2 cellular contexts compared by ENCODE assay signal in the genomic region with DNA sequence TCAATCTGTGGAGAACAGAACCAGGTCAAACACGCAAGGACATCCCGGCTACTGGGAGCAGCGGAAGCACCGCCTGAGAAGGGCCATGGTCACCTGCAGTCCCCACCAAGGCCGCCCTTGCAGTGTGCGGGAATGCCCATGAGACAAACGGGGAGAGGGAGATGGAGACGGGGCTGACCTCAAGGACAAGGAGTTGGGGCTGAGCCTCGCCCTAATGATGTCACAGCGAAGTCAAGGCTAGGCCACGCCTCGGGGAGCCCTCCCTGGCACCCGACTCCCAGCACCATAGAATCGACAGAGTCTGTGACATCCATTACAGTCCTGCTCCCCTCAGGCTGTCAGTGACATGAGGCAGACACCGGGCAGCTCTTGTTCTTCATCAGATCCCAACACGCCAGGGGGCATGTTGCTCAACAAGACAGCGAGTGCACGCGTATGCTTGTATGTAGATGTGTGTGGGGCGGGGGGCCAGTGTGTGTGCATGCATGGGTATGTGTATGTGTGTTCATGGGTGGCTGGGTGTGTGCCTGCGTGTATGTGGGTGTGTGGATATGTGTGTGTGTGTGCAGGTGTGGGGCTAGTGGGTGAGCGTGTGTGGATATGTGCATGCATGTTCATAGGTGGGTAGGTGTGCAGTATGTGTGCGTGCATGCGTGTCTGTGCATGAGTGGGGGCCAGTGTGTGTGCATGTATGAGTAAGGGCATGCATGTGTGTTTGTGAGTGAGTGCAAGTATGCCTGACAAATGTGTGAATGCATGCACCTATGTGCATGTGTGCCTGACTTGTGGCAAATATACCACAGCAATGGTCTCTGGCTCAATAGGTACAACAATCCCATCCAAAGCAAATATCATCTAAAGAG.
TF ChIP-seq lines count a peak whose summit lies in the region.

No MANE protein-coding gene starts in this region.

TF ChIP-seq in SK-N-SH, 30 proteins besides CTCF, POLR2A, EP300 and RAD21 (continued from another document):
- TF ChIP-seq, protein P1, sequence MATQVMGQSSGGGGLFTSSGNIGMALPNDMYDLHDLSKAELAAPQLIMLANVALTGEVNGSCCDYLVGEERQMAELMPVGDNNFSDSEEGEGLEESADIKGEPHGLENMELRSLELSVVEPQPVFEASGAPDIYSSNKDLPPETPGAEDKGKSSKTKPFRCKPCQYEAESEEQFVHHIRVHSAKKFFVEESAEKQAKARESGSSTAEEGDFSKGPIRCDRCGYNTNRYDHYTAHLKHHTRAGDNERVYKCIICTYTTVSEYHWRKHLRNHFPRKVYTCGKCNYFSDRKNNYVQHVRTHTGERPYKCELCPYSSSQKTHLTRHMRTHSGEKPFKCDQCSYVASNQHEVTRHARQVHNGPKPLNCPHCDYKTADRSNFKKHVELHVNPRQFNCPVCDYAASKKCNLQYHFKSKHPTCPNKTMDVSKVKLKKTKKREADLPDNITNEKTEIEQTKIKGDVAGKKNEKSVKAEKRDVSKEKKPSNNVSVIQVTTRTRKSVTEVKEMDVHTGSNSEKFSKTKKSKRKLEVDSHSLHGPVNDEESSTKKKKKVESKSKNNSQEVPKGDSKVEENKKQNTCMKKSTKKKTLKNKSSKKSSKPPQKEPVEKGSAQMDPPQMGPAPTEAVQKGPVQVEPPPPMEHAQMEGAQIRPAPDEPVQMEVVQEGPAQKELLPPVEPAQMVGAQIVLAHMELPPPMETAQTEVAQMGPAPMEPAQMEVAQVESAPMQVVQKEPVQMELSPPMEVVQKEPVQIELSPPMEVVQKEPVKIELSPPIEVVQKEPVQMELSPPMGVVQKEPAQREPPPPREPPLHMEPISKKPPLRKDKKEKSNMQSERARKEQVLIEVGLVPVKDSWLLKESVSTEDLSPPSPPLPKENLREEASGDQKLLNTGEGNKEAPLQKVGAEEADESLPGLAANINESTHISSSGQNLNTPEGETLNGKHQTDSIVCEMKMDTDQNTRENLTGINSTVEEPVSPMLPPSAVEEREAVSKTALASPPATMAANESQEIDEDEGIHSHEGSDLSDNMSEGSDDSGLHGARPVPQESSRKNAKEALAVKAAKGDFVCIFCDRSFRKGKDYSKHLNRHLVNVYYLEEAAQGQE (IDR thresholded peaks at IDR 0.05; ENCODE audit: low read depth, low read length), result no peak
- TF ChIP-seq RXRA (IDR thresholded peaks at IDR 0.05; ENCODE audit: borderline replicate concordance, low read depth) (no peak), YY1 (IDR thresholded peaks at IDR 0.05; ENCODE audit: low read depth) (no peak), FOXM1 (IDR thresholded peaks at IDR 0.05; ENCODE audit: low read depth) (no peak)
- TF ChIP-seq, protein P2, sequence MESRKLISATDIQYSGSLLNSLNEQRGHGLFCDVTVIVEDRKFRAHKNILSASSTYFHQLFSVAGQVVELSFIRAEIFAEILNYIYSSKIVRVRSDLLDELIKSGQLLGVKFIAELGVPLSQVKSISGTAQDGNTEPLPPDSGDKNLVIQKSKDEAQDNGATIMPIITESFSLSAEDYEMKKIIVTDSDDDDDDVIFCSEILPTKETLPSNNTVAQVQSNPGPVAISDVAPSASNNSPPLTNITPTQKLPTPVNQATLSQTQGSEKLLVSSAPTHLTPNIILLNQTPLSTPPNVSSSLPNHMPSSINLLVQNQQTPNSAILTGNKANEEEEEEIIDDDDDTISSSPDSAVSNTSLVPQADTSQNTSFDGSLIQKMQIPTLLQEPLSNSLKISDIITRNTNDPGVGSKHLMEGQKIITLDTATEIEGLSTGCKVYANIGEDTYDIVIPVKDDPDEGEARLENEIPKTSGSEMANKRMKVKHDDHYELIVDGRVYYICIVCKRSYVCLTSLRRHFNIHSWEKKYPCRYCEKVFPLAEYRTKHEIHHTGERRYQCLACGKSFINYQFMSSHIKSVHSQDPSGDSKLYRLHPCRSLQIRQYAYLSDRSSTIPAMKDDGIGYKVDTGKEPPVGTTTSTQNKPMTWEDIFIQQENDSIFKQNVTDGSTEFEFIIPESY (IDR thresholded peaks at IDR 0.05; ENCODE audit: borderline replicate concordance, low read depth), result no peak

TF ChIP-seq in SK-N-SH treated with all-trans-retinoic acid at 6 μM for 48 hours, 23 proteins besides CTCF, POLR2A, EP300 and RAD21 (continued from another document):
- TF ChIP-seq, protein P3, sequence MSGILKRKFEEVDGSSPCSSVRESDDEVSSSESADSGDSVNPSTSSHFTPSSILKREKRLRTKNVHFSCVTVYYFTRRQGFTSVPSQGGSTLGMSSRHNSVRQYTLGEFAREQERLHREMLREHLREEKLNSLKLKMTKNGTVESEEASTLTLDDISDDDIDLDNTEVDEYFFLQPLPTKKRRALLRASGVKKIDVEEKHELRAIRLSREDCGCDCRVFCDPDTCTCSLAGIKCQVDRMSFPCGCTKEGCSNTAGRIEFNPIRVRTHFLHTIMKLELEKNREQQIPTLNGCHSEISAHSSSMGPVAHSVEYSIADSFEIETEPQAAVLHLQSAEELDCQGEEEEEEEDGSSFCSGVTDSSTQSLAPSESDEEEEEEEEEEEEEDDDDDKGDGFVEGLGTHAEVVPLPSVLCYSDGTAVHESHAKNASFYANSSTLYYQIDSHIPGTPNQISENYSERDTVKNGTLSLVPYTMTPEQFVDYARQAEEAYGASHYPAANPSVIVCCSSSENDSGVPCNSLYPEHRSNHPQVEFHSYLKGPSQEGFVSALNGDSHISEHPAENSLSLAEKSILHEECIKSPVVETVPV (CRISPR knock-in tag; IDR thresholded peaks at IDR 0.05), result no peak
- TF ChIP-seq ZFP30 (CRISPR knock-in tag; IDR thresholded peaks at IDR 0.05) (no peak), GLIS3 (CRISPR knock-in tag; IDR thresholded peaks at IDR 0.05) (no peak)
- TF ChIP-seq, protein P4, sequence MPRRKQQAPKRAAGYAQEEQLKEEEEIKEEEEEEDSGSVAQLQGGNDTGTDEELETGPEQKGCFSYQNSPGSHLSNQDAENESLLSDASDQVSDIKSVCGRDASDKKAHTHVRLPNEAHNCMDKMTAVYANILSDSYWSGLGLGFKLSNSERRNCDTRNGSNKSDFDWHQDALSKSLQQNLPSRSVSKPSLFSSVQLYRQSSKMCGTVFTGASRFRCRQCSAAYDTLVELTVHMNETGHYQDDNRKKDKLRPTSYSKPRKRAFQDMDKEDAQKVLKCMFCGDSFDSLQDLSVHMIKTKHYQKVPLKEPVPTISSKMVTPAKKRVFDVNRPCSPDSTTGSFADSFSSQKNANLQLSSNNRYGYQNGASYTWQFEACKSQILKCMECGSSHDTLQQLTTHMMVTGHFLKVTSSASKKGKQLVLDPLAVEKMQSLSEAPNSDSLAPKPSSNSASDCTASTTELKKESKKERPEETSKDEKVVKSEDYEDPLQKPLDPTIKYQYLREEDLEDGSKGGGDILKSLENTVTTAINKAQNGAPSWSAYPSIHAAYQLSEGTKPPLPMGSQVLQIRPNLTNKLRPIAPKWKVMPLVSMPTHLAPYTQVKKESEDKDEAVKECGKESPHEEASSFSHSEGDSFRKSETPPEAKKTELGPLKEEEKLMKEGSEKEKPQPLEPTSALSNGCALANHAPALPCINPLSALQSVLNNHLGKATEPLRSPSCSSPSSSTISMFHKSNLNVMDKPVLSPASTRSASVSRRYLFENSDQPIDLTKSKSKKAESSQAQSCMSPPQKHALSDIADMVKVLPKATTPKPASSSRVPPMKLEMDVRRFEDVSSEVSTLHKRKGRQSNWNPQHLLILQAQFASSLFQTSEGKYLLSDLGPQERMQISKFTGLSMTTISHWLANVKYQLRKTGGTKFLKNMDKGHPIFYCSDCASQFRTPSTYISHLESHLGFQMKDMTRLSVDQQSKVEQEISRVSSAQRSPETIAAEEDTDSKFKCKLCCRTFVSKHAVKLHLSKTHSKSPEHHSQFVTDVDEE (CRISPR knock-in tag; IDR thresholded peaks at IDR 0.05), result no peak
